Comparison of ENCODE assay signal across 8 cellular contexts in the genomic region with DNA sequence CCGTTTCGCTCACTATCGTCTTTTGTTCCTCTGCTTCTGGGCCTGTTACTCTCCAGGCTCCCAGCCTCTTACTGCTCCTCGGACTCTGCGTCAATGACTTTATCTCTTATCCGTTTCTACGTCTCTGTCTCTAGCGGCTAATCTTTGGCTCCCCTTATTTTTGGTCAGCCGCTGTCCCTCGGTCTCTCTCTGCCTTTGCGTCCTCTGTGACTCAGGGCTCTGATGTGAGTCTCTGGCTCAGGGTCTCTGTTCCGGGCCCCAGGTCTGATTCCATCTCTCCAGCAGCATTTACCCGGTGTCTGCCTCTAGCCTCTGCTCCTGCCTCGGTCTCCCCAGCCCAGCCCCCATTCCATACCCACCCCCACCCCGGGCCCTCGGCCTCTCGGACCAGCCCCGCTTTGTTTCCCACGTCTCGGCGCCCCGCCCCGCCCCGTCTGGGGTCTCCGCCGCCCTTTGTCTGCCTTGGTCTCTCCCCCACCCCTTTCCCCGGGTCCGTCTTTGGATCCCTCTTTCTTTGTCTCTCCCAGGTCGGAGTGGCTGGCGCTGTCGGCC. TPM values are rescaled to one million over a fixed set of nuclear protein-coding genes. Genes with fewer than 3 reads are reported as not detected.
DNase-seq lines count a peak whose midpoint lies in the region; ATAC-seq, FAIRE-seq and TF ChIP-seq lines count a peak whose summit lies in the region.

No MANE protein-coding gene starts in this region.

- 1% methylated on average over 31 of the region's 31 CpGs for WGBS in HUES64
- WGBS in thymus, result 24% methylated on average over 31 of the region's 31 CpGs

- intact Hi-C loops in left lung (cut with DNase I), result no loop called here

- H3K27ac ChIP-seq in HUES64 (ENCODE audit: low read depth, low read length) (peak overlapping the region; percentile 99), brain microvascular endothelial cell (peak overlapping the region; percentile 73), left lung (peak overlapping the region; percentile 75 to 76), thymus (ENCODE audit: low read depth) (peak overlapping the region; percentile 59)

- no peak for TF ChIP-seq CTCF in AG09309 (IDR thresholded peaks at IDR 0.05; ENCODE audit: control insufficient read depth, insufficient read depth, low read depth, low read length, missing control alignments)
- no peak for TF ChIP-seq CTCF in brain microvascular endothelial cell (IDR thresholded peaks at IDR 0.05; ENCODE audit: low read depth, low read length, missing control alignments)
- no peak for TF ChIP-seq CTCF in left lung (IDR thresholded peaks at IDR 0.05)
- TF ChIP-seq CTCF in D721Med (IDR thresholded peaks at IDR 0.05; ENCODE audit: insufficient read depth, missing control alignments), result no peak

- H3K27me3 ChIP-seq in HUES64 (ENCODE audit: insufficient read depth, low read length) (no peaks in the 10 kb centered on the region), brain microvascular endothelial cell (replicated peaks) (no peaks in the 10 kb centered on the region), left lung (no peaks in the 10 kb centered on the region), thymus (ENCODE audit: control insufficient read depth, insufficient read depth) (no peaks in the 10 kb centered on the region)

- peak overlapping the region; percentile 99 for H3K9ac ChIP-seq in HUES64 (ENCODE audit: low read depth, low read length)

- DNase-seq in AG09309 (ENCODE audit: low read depth) (no peak), brain microvascular endothelial cell (peak; percentile 52), left lung (no peak), D721Med (ENCODE audit: insufficient read length, low spot score) (no peak)

- H3K4me3 ChIP-seq in AG09309 (ENCODE audit: control insufficient read depth, low read depth, low read length) (peak overlapping the region; percentile 64), HUES64 (ENCODE audit: low read length) (peak overlapping the region; percentile 94), brain microvascular endothelial cell (ENCODE audit: low read depth, low read length) (peak overlapping the region; percentile 77), left lung (peak overlapping the region; percentile 74 to 78), thymus (ENCODE audit: low read length) (peak overlapping the region; percentile 99)

- H3K4me1 ChIP-seq in HUES64 (ENCODE audit: insufficient read depth, low read length), result peaks cover 20% of the 10 kb centered on the region; the same call in 1 of the 2 replicates
- peaks cover 7 to 37% of the 10 kb centered on the region in 2 donors for H3K4me1 ChIP-seq in left lung
- peaks cover 17% of the 10 kb centered on the region for H3K4me1 ChIP-seq in thymus (ENCODE audit: control insufficient read depth, insufficient read depth, low read length)

- in situ Hi-C loops in brain microvascular endothelial cell (cut with HindIII; ENCODE audit: low pct_ligation_motif_present, low sequenced_read_pairs), result no loop called here

- peak; percentile 15 for ATAC-seq in left lung
- no peak for ATAC-seq in GM18873 (IDR thresholded peaks at IDR 0.05; ENCODE audit: low FRiP score, unreplicated experiment)
- ATAC-seq in HG03520 (IDR thresholded peaks at IDR 0.05; ENCODE audit: unreplicated experiment), result no peak

- no peaks in the 10 kb centered on the region for H3K9me3 ChIP-seq in HUES64 (ENCODE audit: insufficient read depth, low read depth, low read length)
- H3K9me3 ChIP-seq in left lung, result no peaks in the 10 kb centered on the region
- no peaks in the 10 kb centered on the region for H3K9me3 ChIP-seq in thymus (ENCODE audit: control insufficient read depth)

- FAIRE-seq in D721Med (lab: Jason Lieb, UNC), result no peak

- peaks cover 29% of the 10 kb centered on the region for H3K36me3 ChIP-seq in HUES64 (ENCODE audit: insufficient read depth, low read length)
- H3K36me3 ChIP-seq in brain microvascular endothelial cell (replicated peaks), result peaks cover 5% of the 10 kb centered on the region
- peaks cover 0 to 17% of the 10 kb centered on the region in 2 donors for H3K36me3 ChIP-seq in left lung
- peaks cover 16% of the 10 kb centered on the region for H3K36me3 ChIP-seq in thymus (ENCODE audit: control insufficient read depth, insufficient read depth)

RNA-seq across cellular contexts. Expression of gene ZNF48, which starts 0.5 kb away (rescaled TPM):
- polyA plus RNA-seq in HUES64 (2013, experiment 1 of 2), result 40.2 TPM
- 36.1 TPM for polyA plus RNA-seq in HUES64 (2013, experiment 2 of 2)
- total RNA-seq in left lung, result 1 to 10 TPM; 7.0 TPM
- 5.9 TPM for polyA plus RNA-seq in thymus

RNA-seq across cellular contexts. Expression of gene SEPTIN1, which starts 12.3 kb away (rescaled TPM):
- 0.65 TPM for polyA plus RNA-seq in HUES64 (2013, experiment 1 of 2)
- 2.0 TPM for polyA plus RNA-seq in HUES64 (2013, experiment 2 of 2)
- total RNA-seq in left lung, result 1 to 10 TPM; 2.9 to 6.3 TPM
- 337 TPM for polyA plus RNA-seq in thymus

RNA-seq across cellular contexts. Expression of gene ZNF771, which starts 12.7 kb away (rescaled TPM):
- polyA plus RNA-seq in HUES64 (2013, experiment 1 of 2), result 8.5 TPM
- 7.9 TPM for polyA plus RNA-seq in HUES64 (2013, experiment 2 of 2)
- total RNA-seq in left lung, result 1 to 10 TPM; 6.0 to 8.5 TPM
- polyA plus RNA-seq in thymus, result 3.7 TPM

RNA-seq across cellular contexts. Expression of gene MYL11, which starts 20.1 kb away (rescaled TPM):
- polyA plus RNA-seq in HUES64 (2013, experiment 1 of 2), result 1.2 TPM
- polyA plus RNA-seq in HUES64 (2013, experiment 2 of 2), result 3.0 TPM
- total RNA-seq in left lung, result 1 to 10 TPM in 1 of 2 donors, not detected in 1; 1.6 TPM
- 12.5 TPM for polyA plus RNA-seq in thymus

RNA-seq across cellular contexts. Expression of gene TBC1D10B, which starts 24.4 kb away (rescaled TPM):
- polyA plus RNA-seq in HUES64 (2013, experiment 1 of 2), result 19.3 TPM
- 19.7 TPM for polyA plus RNA-seq in HUES64 (2013, experiment 2 of 2)
- 10 to 100 TPM; 32.7 to 43.7 TPM for total RNA-seq in left lung
- polyA plus RNA-seq in thymus, result 25.0 TPM
